19 cellular contexts compared by ENCODE assay signal in genomic region chr15:33448151-33448550, GRCh38.
"Had no signal": no experiment of that assay in that cellular context is flagged by ENCODE, and none has a peak within 500 bp of the region (broad histone marks: within the 10 kb centered on the region; RNA-seq: fewer than 3 reads in every experiment).

No MANE protein-coding gene starts in this region.

- H3K27ac ChIP-seq: heart right ventricle, left ventricle myocardium inferior, lower lobe of right lung, parathyroid adenoma, prostate gland, right lobe of liver, spleen, testis, tibial nerve had no signal

- H3K4me3 ChIP-seq: heart right ventricle, left ventricle myocardium inferior, lower lobe of right lung, prostate gland, right lobe of liver, spleen, testis, tibial nerve had no signal

- H3K79me2 ChIP-seq: parathyroid adenoma had no signal

- DNase-seq: effector memory CD4-positive, alpha-beta T cell; foreskin melanocyte; heart right ventricle; left ventricle myocardium inferior; lower lobe of right lung; midbrain; retina; right lobe of liver; spleen; stimulated activated CD4-positive, alpha-beta T cell treated with anti-CD3 and anti-CD28 coated beads, Interleukin-15, amount 100 ng/mL, for 24 hours; stimulated activated CD4-positive, alpha-beta T cell treated with anti-CD3 and anti-CD28 coated beads, Interleukin-1b, Interleukin-23, amount 100 ng/mL, for 48 hours; stimulated activated CD4-positive, alpha-beta T cell treated with anti-CD3 and anti-CD28 coated beads, Interleukin-4, amount 100 ng/mL, for 24 hours; stimulated activated naive CD8-positive, alpha-beta T cell treated with anti-CD3 and anti-CD28 coated beads, Interleukin-15, amount 100 ng/mL, for 72 hours; testis had no signal

- H3K4me1 ChIP-seq: heart right ventricle, left ventricle myocardium inferior, lower lobe of right lung, parathyroid adenoma, prostate gland, right lobe of liver, testis, tibial nerve had no signal

- H3K27me3 ChIP-seq: right lobe of liver, testis, tibial nerve had no signal

- H2AFZ ChIP-seq: parathyroid adenoma had no signal

- H3K9ac ChIP-seq: parathyroid adenoma had no signal

- H3K36me3 ChIP-seq: heart right ventricle, left ventricle myocardium inferior, lower lobe of right lung, prostate gland, right lobe of liver, spleen, tibial nerve had no signal

- ATAC-seq: heart right ventricle; lower lobe of right lung; natural killer cell treated with Interleukin-12 subunit alpha and Interleukin-12 subunit beta and Interleukin-15 and Interleukin-18, amount 100 ng/mL, for 72 hours; right lobe of liver; stimulated activated memory B cell treated with anti-CD40 and anti-IgM and Interleukin-4, amounts not matched to agents 10 μg/mL and 1 μg/mL and 100 μg/mL, for 72 hours; stimulated activated naive CD8-positive, alpha-beta T cell treated with anti-CD3 and anti-CD28 coated beads, Interleukin-15, amount 100 ng/mL, for 72 hours had no signal

- H3K9me3 ChIP-seq: heart right ventricle, left ventricle myocardium inferior, lower lobe of right lung, prostate gland, right lobe of liver, spleen, testis, tibial nerve had no signal
